ENCODE assay signal across 23 cellular contexts in the genomic region with DNA sequence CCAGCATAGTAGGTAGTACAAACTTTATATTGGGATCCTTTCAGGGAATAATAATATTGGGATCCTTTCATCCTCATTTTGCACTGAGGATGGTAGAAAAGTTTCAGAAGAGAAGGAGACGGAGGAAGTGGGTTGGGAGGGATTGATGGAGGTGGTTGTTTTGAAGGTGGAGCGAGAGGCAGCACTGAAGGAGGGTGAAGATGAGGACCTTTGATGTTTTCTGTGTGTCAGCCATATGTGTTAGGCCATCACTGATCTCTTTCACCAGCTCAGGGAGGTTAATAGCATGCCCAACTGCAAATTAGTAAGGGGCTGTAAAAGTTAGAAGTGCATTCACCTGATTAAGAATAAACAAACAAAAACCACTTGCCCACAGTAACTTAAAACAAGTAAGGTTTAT.
"Had no signal": no experiment of that assay in that cellular context is flagged by ENCODE, and none has a peak within 500 bp of the region (broad histone marks: within the 10 kb centered on the region; RNA-seq: fewer than 3 reads in every experiment).

No MANE protein-coding gene starts in this region.

- ATAC-seq: effector memory CD8-positive, alpha-beta T cell; esophagus mucosa; foreskin keratinocyte; gastrocnemius medialis; gastroesophageal sphincter; heart left ventricle; heart right ventricle had no signal

- H3K4me1 ChIP-seq: colonic mucosa, foreskin keratinocyte, gastrocnemius medialis, heart left ventricle, heart right ventricle had no signal

- H3K27me3 ChIP-seq: colonic mucosa, esophagus muscularis mucosa, foreskin keratinocyte, gastroesophageal sphincter had no signal

- H3K36me3 ChIP-seq: colonic mucosa, esophagus muscularis mucosa, esophagus squamous epithelium, gastrocnemius medialis, gastroesophageal sphincter, heart left ventricle, heart right ventricle had no signal

- DNase-seq: colonic mucosa; cortex of kidney; dermis blood vessel endothelial cell; dorsolateral prefrontal cortex; effector CD4-positive, alpha-beta T cell; effector CD8-positive, alpha-beta T cell; effector memory CD4-positive, alpha-beta T cell; effector memory CD8-positive, alpha-beta T cell; endodermal cell; erythroblast; esophagus squamous epithelium; foreskin fibroblast; foreskin keratinocyte; foreskin melanocyte; gastrocnemius medialis; glutamatergic neuron; heart left ventricle; heart right ventricle had no signal

- H3K27ac ChIP-seq: colonic mucosa, coronary artery, dorsolateral prefrontal cortex, epithelial cell of prostate, esophagus muscularis mucosa, esophagus squamous epithelium, foreskin keratinocyte, gastrocnemius medialis, gastroesophageal sphincter, heart left ventricle, heart right ventricle had no signal

- H3K9me3 ChIP-seq: colonic mucosa, esophagus muscularis mucosa, esophagus squamous epithelium, gastrocnemius medialis, gastroesophageal sphincter, heart left ventricle, heart right ventricle had no signal

- H3K4me3 ChIP-seq: colonic mucosa, coronary artery, dorsolateral prefrontal cortex, esophagus muscularis mucosa, esophagus squamous epithelium, gastrocnemius medialis, gastroesophageal sphincter, heart left ventricle, heart right ventricle had no signal
